In genomic region chr2:174632847-174633620, GRCh38 we compare ENCODE assay signal across 9 cellular contexts. TPM values are rescaled to one million over a fixed set of nuclear protein-coding genes. Genes with fewer than 3 reads are reported as not detected.
DNase-seq lines count a peak whose midpoint lies in the region; ATAC-seq, FAIRE-seq and TF ChIP-seq lines count a peak whose summit lies in the region.
"Had no signal": no experiment of that assay in that cellular context is flagged by ENCODE, and none has a peak within 500 bp of the region (broad histone marks: within the 10 kb centered on the region; RNA-seq: fewer than 3 reads in every experiment).

No MANE protein-coding gene starts in this region.

- peak; percentile 34 for ATAC-seq in activated CD8-positive, alpha-beta memory T cell treated with anti-CD3 and anti-CD28 coated beads, Interleukin-2, amount 10 ng/mL, durations not matched to agents 7 days and 5 days
- ATAC-seq in effector memory CD8-positive, alpha-beta T cell (replicated peaks): no peak
- ATAC-seq in GM21367 (IDR thresholded peaks at IDR 0.05; ENCODE audit: unreplicated experiment): no peak
- ATAC-seq in left lobe of liver: no peak

- peaks cover 70% of the 10 kb centered on the region for H3K4me1 Mint-ChIP-seq in activated CD8-positive, alpha-beta memory T cell treated with anti-CD3 and anti-CD28 coated beads, Interleukin-2, amount 10 ng/mL, durations not matched to agents 7 days and 5 days
- peaks cover 62 to 75% of the 10 kb centered on the region in 2 donors for H3K4me1 Mint-ChIP-seq in effector memory CD8-positive, alpha-beta T cell (ENCODE audit: low read depth in 2 of 2)

- no peaks in the 10 kb centered on the region for H3K9me3 Mint-ChIP-seq in activated CD8-positive, alpha-beta memory T cell treated with anti-CD3 and anti-CD28 coated beads, Interleukin-2, amount 10 ng/mL, durations not matched to agents 7 days and 5 days (ENCODE audit: low read depth)
- H3K9me3 Mint-ChIP-seq in effector memory CD8-positive, alpha-beta T cell: no peaks in the 10 kb centered on the region

- peaks cover 45% of the 10 kb centered on the region for H4K20me1 ChIP-seq in Loucy (ENCODE audit: insufficient read depth, low read length, poor library complexity, severe bottlenecking)

- no peaks in the 10 kb centered on the region for H3K27me3 Mint-ChIP-seq in activated CD8-positive, alpha-beta memory T cell treated with anti-CD3 and anti-CD28 coated beads, Interleukin-2, amount 10 ng/mL, durations not matched to agents 7 days and 5 days
- no peaks in the 10 kb centered on the region for H3K27me3 Mint-ChIP-seq in effector memory CD8-positive, alpha-beta T cell

- peak overlapping the region; percentile 54 to 79 for H3K27ac ChIP-seq in small intestine (ENCODE audit: low read depth in 1 of 2, low read length in 1 of 2)
- H3K27ac ChIP-seq: C4-2B had no signal

- H3K36me3 ChIP-seq in Loucy (ENCODE audit: insufficient read depth, low read length) (peaks cover 5% of the 10 kb centered on the region; the same call in 1 of the 2 replicates), small intestine (ENCODE audit: control insufficient read depth in 2 of 2, insufficient read depth in 2 of 2, low read length in 2 of 2) (peaks cover 0 to 2% of the 10 kb centered on the region in 2 donors)

- H3K4me1 ChIP-seq in Loucy (ENCODE audit: insufficient read depth, low read length, poor library complexity, severe bottlenecking): peaks cover 71% of the 10 kb centered on the region
- peaks cover 0 to 6% of the 10 kb centered on the region in 2 donors for H3K4me1 ChIP-seq in small intestine (ENCODE audit: control insufficient read depth in 2 of 2, insufficient read depth in 1 of 2, low read depth in 1 of 2, low read length in 1 of 2)

- CTCF ChIA-PET in activated CD8-positive, alpha-beta memory T cell treated with anti-CD3 and anti-CD28 coated beads, Interleukin-2, amount 10 ng/mL, durations not matched to agents 7 days and 5 days (lab: Charles Lee): interaction anchor here (0.6 to 7.2 kb wide), 17 partner anchors 9 to 116 kb away, joined by 3 to 70 read pairs (median 5); partner anchors contain the start of gene WIPF1

- peak; percentile 48 for DNase-seq in activated CD8-positive, alpha-beta memory T cell treated with anti-CD3 and anti-CD28 coated beads, Interleukin-2, amount 10 ng/mL, durations not matched to agents 7 days and 5 days
- no peak for DNase-seq in activated CD8-positive, alpha-beta memory T cell treated with anti-CD3 and anti-CD28 coated beads, Interleukin-2, amount 50 U/mL, for 4 hours
- no peak for DNase-seq in effector memory CD8-positive, alpha-beta T cell
- DNase-seq in small intestine (peak; percentile 31), left lobe of liver (ENCODE audit: low spot score) (no peak), NCI-H2227 (lab: John Stamatoyannopoulos, UW; ENCODE audit: unreplicated experiment) (no peak)

- TF ChIP-seq CTCF in Loucy (conservative IDR thresholded peaks at IDR 0.05; ENCODE audit: low read length): no peak

- 0 out of 2 replicates have a peak overlapping the region, but pooled peaks have one; percentile 4 for H2AFZ ChIP-seq in Loucy (ENCODE audit: low read length)

- WGBS in small intestine, 3 donors: 31 to 62% (median 49%) methylated on average over 7 of the region's 7 CpGs

- no peaks in the 10 kb centered on the region for H3F3A ChIP-seq in Loucy (ENCODE audit: low read depth)

- peak overlapping the region; percentile 89 for H3K9ac ChIP-seq in Loucy (ENCODE audit: low read depth, low read length, poor library complexity, severe bottlenecking)

- H3K36me3 Mint-ChIP-seq in activated CD8-positive, alpha-beta memory T cell treated with anti-CD3 and anti-CD28 coated beads, Interleukin-2, amount 10 ng/mL, durations not matched to agents 7 days and 5 days: peaks cover 52% of the 10 kb centered on the region
- peaks cover 49% of the 10 kb centered on the region for H3K36me3 Mint-ChIP-seq in effector memory CD8-positive, alpha-beta T cell (ENCODE audit: insufficient read depth)

- H3K9me2 ChIP-seq in Loucy (replicated peaks; ENCODE audit: low read depth, low read length): no peaks in the 10 kb centered on the region

- H3K27me3 ChIP-seq in Loucy (ENCODE audit: insufficient read depth, low read length, poor library complexity, severe bottlenecking) (no peaks in the 10 kb centered on the region), small intestine (ENCODE audit: control insufficient read depth in 2 of 2, insufficient read depth in 2 of 2, low read length in 2 of 2) (no peaks in the 10 kb centered on the region)

- H3K4me3 Mint-ChIP-seq in activated CD8-positive, alpha-beta memory T cell treated with anti-CD3 and anti-CD28 coated beads, Interleukin-2, amount 10 ng/mL, durations not matched to agents 7 days and 5 days: peak overlapping the region; percentile 99
- peak overlapping the region; percentile 91 to 93 for H3K4me3 Mint-ChIP-seq in effector memory CD8-positive, alpha-beta T cell

- peaks cover 67% of the 10 kb centered on the region for H3K79me2 ChIP-seq in Loucy (ENCODE audit: insufficient read depth, low read length)

- peak overlapping the region; percentile 99 for H3K4me2 ChIP-seq in Loucy (ENCODE audit: low read depth, low read length, poor library complexity, severe bottlenecking)

- H3K4me3 ChIP-seq in Loucy (ENCODE audit: low read length, poor library complexity, severe bottlenecking) (peak overlapping the region; percentile 83), small intestine (ENCODE audit: low read depth in 1 of 2, low read length in 2 of 2) (peak overlapping the region; percentile 26 to 41)

- no peak for FAIRE-seq in small intestine (lab: Jason Lieb, UNC)

- peak overlapping the region; percentile 100 for H3K27ac Mint-ChIP-seq in activated CD8-positive, alpha-beta memory T cell treated with anti-CD3 and anti-CD28 coated beads, Interleukin-2, amount 10 ng/mL, durations not matched to agents 7 days and 5 days
- peak overlapping the region; percentile 94 to 96 for H3K27ac Mint-ChIP-seq in effector memory CD8-positive, alpha-beta T cell

- H3K9me3 ChIP-seq in Loucy (ENCODE audit: insufficient read depth, low read depth, low read length): no peaks in the 10 kb centered on the region
- H3K9me3 ChIP-seq in small intestine (ENCODE audit: control insufficient read depth, low read depth): no peaks in the 10 kb centered on the region

RNA-seq across cellular contexts. Expression of gene WIPF1, which starts 35.4 kb away (rescaled TPM):
- total RNA-seq in activated CD8-positive, alpha-beta memory T cell treated with anti-CD3 and anti-CD28 coated beads, Interleukin-2, amount 10 ng/mL, durations not matched to agents 7 days and 5 days: 100 to 1,000 TPM; 465 to 588 TPM
- polyA plus RNA-seq in small intestine: 10 to 100 TPM in 2 of 3 donors, 1 to 10 TPM in 1; 3.1 to 15.4 (median 13.8) TPM
- total RNA-seq in left lobe of liver: 6.3 TPM

Comparison
In these comparisons a context has a peak if more than half of its experiments do, and no peak if none do; other contexts are left out.
1. DNase-seq: peak in activated CD8-positive, alpha-beta memory T cell treated with anti-CD3 and anti-CD28 coated beads, Interleukin-2, amount 10 ng/mL, durations not matched to agents 7 days and 5 days (single experiment) and small intestine (single experiment); none in activated CD8-positive, alpha-beta memory T cell treated with anti-CD3 and anti-CD28 coated beads, Interleukin-2, amount 50 U/mL, for 4 hours (single experiment), effector memory CD8-positive, alpha-beta T cell (0 of 3), left lobe of liver (single experiment) and NCI-H2227 (single experiment).
2. RNA of gene WIPF1, which starts 35.4 kb away (total RNA-seq): 465 to 588 TPM in activated CD8-positive, alpha-beta memory T cell treated with anti-CD3 and anti-CD28 coated beads, Interleukin-2, amount 10 ng/mL, durations not matched to agents 7 days and 5 days; 6.3 TPM in left lobe of liver (single experiment); every median in the first group is over 10 times any median in the second.